9 cellular contexts compared by ENCODE assay signal in genomic region chr1:18434041-18434440, GRCh38. TPM values are rescaled to one million over a fixed set of nuclear protein-coding genes. Genes with fewer than 3 reads are reported as not detected.
"Had no signal": no experiment of that assay in that cellular context is flagged by ENCODE, and none has a peak within 500 bp of the region (broad histone marks: within the 10 kb centered on the region; RNA-seq: fewer than 3 reads in every experiment).

No MANE protein-coding gene starts in this region.

- FAIRE-seq: HepG2 had no signal

- H3K9me3 ChIP-seq: HAP-1 had no signal

- H3K4me1 ChIP-seq: HAP-1 had no signal

- DNase-seq: H7, HFFc6, KBM-7 had no signal

- ATAC-seq: GM23338, HCT116, HepG2 had no signal

- H3K4me2 ChIP-seq: GM23338 had no signal

- H2AFZ ChIP-seq: GM23338 had no signal

- H3K27ac ChIP-seq: HL-60 had no signal

- H3K36me3 ChIP-seq: HAP-1 had no signal

- H3K4me3 ChIP-seq: GM23338, HAP-1 had no signal

RNA-seq across cellular contexts. Expression of gene KLHDC7A, which starts 46.7 kb away (rescaled TPM):
- total RNA-seq: HFFc6 had no signal
- polyA plus RNA-seq: IgD-negative memory B cell had no signal
